23 cellular contexts compared by ENCODE assay signal in genomic region chr12:101243074-101243473, GRCh38. TPM values are rescaled to one million over a fixed set of nuclear protein-coding genes. Genes with fewer than 3 reads are reported as not detected.
A peak's percentile ranks its signal among the peaks of the same experiment; 100 is the strongest.
DNase-seq lines count a peak whose midpoint lies in the region; TF ChIP-seq lines count a peak whose summit lies in the region.
"Had no signal": no experiment of that assay in that cellular context is flagged by ENCODE, and none has a peak within 500 bp of the region (broad histone marks: within the 10 kb centered on the region; RNA-seq: fewer than 3 reads in every experiment).

No MANE protein-coding gene starts in this region.

- H3K27me3 ChIP-seq in cardiac muscle cell, result no peaks in the 10 kb centered on the region
- H3K27me3 ChIP-seq in left ventricle myocardium inferior (ENCODE audit: low read depth), result peaks cover 4% of the 10 kb centered on the region
- H3K27me3 ChIP-seq in vagina, result no peaks in the 10 kb centered on the region
- H3K27me3 ChIP-seq: SJCRH30 had no signal

- H3K4me3 ChIP-seq in cardiac muscle cell (no peak overlapping the region), left ventricle myocardium inferior (no peak overlapping the region), fibroblast of mammary gland (ENCODE audit: control insufficient read depth, low read depth, low read length) (no peak overlapping the region), vagina (no peak overlapping the region)
- H3K4me3 ChIP-seq: SJCRH30 had no signal

- H3K36me3 ChIP-seq in cardiac muscle cell, result no peaks in the 10 kb centered on the region
- H3K36me3 ChIP-seq in left ventricle myocardium inferior, result no peaks in the 10 kb centered on the region
- no peaks in the 10 kb centered on the region for H3K36me3 ChIP-seq in vagina
- H3K36me3 ChIP-seq: SJCRH30 had no signal

- H3K27ac ChIP-seq in cardiac muscle cell (peak overlapping the region; percentile 10), left ventricle myocardium inferior (replicated peaks) (no peak overlapping the region), vagina (no peak overlapping the region)
- H3K27ac ChIP-seq: SJCRH30 had no signal

- in situ Hi-C loops in SK-MEL-5 (cut with HindIII; ENCODE audit: low pct_unique_long_range_greater_than_20kb, low sequenced_read_pairs), result no loop called here

- no peak for TF ChIP-seq CTCF in cardiac muscle cell (IDR thresholded peaks at IDR 0.05; ENCODE audit: low read depth, low read length)
- TF ChIP-seq CTCF in left ventricle myocardium inferior (IDR thresholded peaks at IDR 0.05; ENCODE audit: borderline replicate concordance), result no peak
- TF ChIP-seq CTCF in fibroblast of mammary gland (conservative IDR thresholded peaks at IDR 0.05; ENCODE audit: control insufficient read depth, insufficient read depth, low read depth, low read length), result no peak
- TF ChIP-seq CTCF in vagina (IDR thresholded peaks at IDR 0.05), result no peak

- no peak for TF ChIP-seq POLR2A in vagina (IDR thresholded peaks at IDR 0.05)

- intact Hi-C loops in left ventricle myocardium inferior (cut with micrococcal nuclease), result no loop called here
- intact Hi-C loops in vagina (cut with DNase I), result no loop called here

- peaks cover 8% of the 10 kb centered on the region for H3K4me1 ChIP-seq in cardiac muscle cell (ENCODE audit: low read depth)
- H3K4me1 ChIP-seq in left ventricle myocardium inferior, result no peaks in the 10 kb centered on the region
- no peaks in the 10 kb centered on the region for H3K4me1 ChIP-seq in vagina
- H3K4me1 ChIP-seq: SJCRH30 had no signal

- H3K9me3 ChIP-seq in cardiac muscle cell (ENCODE audit: low read depth) (no peaks in the 10 kb centered on the region), left ventricle myocardium inferior (replicated peaks) (peaks cover 8% of the 10 kb centered on the region), vagina (no peaks in the 10 kb centered on the region)
- H3K9me3 ChIP-seq: SJCRH30 had no signal

- DNase-seq in cardiac muscle cell (ENCODE audit: low read depth in 1 of 2, low spot score in 1 of 2) (peak in 1 of 2 donors; percentile 9), left ventricle myocardium inferior (no peak), SK-MEL-5 (ENCODE audit: low read depth, low spot score) (peak; percentile 20), fibroblast of mammary gland (ENCODE audit: low read depth) (peak; percentile 2), vagina (ENCODE audit: extremely low spot score in 2 of 2) (no peak), NCI-H2029 (lab: John Stamatoyannopoulos, UW) (no peak), DMS153 treated with DMSO at 0.1 percent for 48 hours (lab: John Stamatoyannopoulos, UW; ENCODE audit: unreplicated experiment) (no peak)
- no peak for DNase-seq in central memory CD4-positive, alpha-beta T cell
- DNase-seq: AML-193, C1 segment of cervical spinal cord, EL, H9, KBM-7, NCI-H1092 treated with DMSO at 0.1 percent for 48 hours, NCI-H1436 treated with DMSO at 0.1 percent for 48 hours, NCI-H1930, NCI-H2227 treated with DMSO at 0.1 percent for 48 hours, NCI-H510A treated with DMSO at 0.1 percent for 48 hours, NCI-H774, OCI-M1, SJCRH30 had no signal

RNA-seq across cellular contexts. Expression of gene SLC5A8, which starts 33.0 kb away (rescaled TPM):
- total RNA-seq in cardiac muscle cell (not detected in 2 replicates), left ventricle myocardium inferior (not detected), vagina (not detected)
- polyA plus RNA-seq in cardiac muscle cell, result not detected in 2 replicates
- 0.08 TPM in 1 of 2 replicates, not detected in the other for total RNA-seq in SK-MEL-5 (2014; rRNA removed; shearing (Covaris generic))
- 0.03 and 0.10 TPM in 2 replicates for polyA plus RNA-seq in SK-MEL-5 (2015; cell fraction: cytosol; rRNA removed)
- polyA plus RNA-seq in SK-MEL-5 (2015; cell fraction: nucleus; rRNA removed), result 0.15 and 0.20 TPM in 2 replicates
- total RNA-seq: A172, SJCRH30 had no signal
- polyA plus RNA-seq: AG04450 had no signal

RNA-seq across cellular contexts. Expression of gene UTP20, which starts 36.8 kb away (rescaled TPM):
- total RNA-seq in cardiac muscle cell, result 2.9 and 3.7 TPM in 2 replicates
- 2.1 and 2.2 TPM in 2 replicates for polyA plus RNA-seq in cardiac muscle cell
- 7.5 TPM for total RNA-seq in left ventricle myocardium inferior
- 44.2 and 50.6 TPM in 2 replicates for total RNA-seq in SK-MEL-5 (2014; rRNA removed; shearing (Covaris generic))
- polyA plus RNA-seq in SK-MEL-5 (2015; cell fraction: cytosol; rRNA removed), result 25.5 and 38.0 TPM in 2 replicates
- polyA plus RNA-seq in SK-MEL-5 (2015; cell fraction: nucleus; rRNA removed), result 29.0 and 41.5 TPM in 2 replicates
- 11.5 TPM for total RNA-seq in vagina

Comparison
In these comparisons a context has a peak if more than half of its experiments do, and no peak if none do; other contexts are left out.
1. DNase-seq: peak in SK-MEL-5 (single experiment) and fibroblast of mammary gland (single experiment); none in left ventricle myocardium inferior (single experiment), vagina (0 of 2), NCI-H2029 (single experiment), central memory CD4-positive, alpha-beta T cell (single experiment) and DMS153 treated with DMSO at 0.1 percent for 48 hours (single experiment).